1 cellular context compared by ENCODE assay signal in the genomic region with DNA sequence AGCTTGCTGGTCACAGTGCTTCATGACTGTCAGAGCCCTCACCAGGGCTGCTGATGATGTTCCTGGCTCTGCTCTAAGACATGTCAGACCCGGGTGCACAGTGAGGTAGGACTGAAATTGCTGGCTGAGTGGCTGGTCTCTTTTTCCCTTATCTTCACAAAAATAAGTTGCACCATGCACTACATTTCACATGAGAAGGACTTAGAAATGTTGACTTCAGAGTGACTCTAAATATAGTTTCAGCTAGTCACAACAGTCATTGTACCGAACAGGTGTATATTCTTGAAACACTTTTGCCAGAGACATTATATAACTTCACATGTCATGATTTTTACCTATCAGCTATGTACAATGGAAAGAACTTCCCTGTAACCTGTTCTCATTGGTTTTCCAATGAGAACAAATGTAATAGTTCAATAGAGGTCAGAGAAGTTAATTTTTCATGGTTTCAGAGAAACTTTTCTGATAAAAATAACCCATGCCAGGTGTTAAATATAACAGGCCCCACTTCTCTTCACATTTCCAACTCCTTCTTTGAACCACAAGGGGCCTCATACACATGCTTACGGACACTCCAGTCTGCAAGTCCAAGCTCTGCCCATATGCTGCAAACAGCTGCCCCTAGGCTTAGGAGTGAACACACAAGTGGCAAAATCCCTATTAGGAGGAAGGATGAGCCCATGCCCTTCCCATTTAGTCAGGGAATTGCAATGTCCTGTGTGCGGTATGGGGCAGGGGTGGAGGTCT.
TF ChIP-seq lines count a peak whose summit lies in the region.

No MANE protein-coding gene starts in this region.

TF ChIP-seq in IMR-90, 13 proteins besides CTCF, POLR2A, EP300 and RAD21 (continued from another document):
- TF ChIP-seq, protein P1, sequence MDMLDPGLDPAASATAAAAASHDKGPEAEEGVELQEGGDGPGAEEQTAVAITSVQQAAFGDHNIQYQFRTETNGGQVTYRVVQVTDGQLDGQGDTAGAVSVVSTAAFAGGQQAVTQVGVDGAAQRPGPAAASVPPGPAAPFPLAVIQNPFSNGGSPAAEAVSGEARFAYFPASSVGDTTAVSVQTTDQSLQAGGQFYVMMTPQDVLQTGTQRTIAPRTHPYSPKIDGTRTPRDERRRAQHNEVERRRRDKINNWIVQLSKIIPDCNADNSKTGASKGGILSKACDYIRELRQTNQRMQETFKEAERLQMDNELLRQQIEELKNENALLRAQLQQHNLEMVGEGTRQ (IDR thresholded peaks at IDR 0.05; ENCODE audit: low read depth, low read length), result no peak
- TF ChIP-seq BHLHE40 (IDR thresholded peaks at IDR 0.05; ENCODE audit: low read depth, low read length) (no peak), RCOR1 (IDR thresholded peaks at IDR 0.05; ENCODE audit: insufficient replicate concordance, low read length) (no peak), MAFK (IDR thresholded peaks at IDR 0.05; ENCODE audit: low read depth, low read length) (no peak), CEBPB (IDR thresholded peaks at IDR 0.05; ENCODE audit: low read depth, low read length) (no peak), CHD1 (IDR thresholded peaks at IDR 0.05; ENCODE audit: low read depth, low read length) (no peak)
TF ChIP-seq in IMR-90: peak in this region for 0.
